In the genomic region with DNA sequence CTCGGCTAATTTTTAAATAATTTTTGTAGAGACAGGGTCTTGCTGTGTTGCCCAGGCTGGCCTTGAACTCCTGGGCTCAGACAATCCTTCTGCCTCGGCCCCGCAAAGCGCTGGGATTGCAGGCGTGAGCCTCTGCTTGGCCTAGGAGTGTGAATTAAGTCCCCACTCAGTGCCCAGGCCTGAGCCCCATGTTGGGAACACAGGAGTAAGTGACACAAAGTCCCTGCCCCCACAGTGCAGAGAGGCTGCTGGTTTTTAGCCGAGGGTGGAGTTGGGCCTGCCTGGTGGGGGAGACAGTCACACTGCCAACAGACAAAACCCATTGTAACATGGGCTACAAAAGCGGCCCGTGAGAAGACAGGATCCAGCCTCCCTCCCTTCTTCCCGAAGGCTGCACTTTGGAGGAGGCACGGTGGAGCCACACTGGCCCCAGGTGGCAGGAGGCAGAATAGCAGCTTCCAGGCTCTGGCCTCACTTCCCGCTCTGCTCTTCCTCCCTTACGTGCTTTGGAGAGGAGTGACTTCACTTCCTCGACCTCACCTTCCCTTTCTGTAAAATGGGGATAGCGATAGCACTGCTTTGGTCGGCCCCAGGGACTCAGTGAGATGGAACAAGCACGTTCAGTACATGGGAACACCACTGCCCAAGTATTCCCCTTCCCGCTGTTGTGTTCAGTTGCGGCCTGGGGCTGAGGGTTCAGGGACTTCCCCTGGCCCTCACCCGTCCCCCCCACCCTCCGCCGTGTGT, we compare ENCODE assay signal across 9 cellular contexts. TPM values are rescaled to one million over a fixed set of nuclear protein-coding genes. Genes with fewer than 3 reads are reported as not detected.
DNase-seq lines count a peak whose midpoint lies in the region; ATAC-seq, FAIRE-seq and TF ChIP-seq lines count a peak whose summit lies in the region.
"Had no signal": no experiment of that assay in that cellular context is flagged by ENCODE, and none has a peak within 500 bp of the region (broad histone marks: within the 10 kb centered on the region; RNA-seq: fewer than 3 reads in every experiment).

No MANE protein-coding gene starts in this region.

- H3K27me3 ChIP-seq in Karpas-422 (ENCODE audit: low read length) (no peaks in the 10 kb centered on the region), RWPE2 (ENCODE audit: insufficient read depth, poor library complexity, severe bottlenecking) (no peaks in the 10 kb centered on the region), neutrophil (no peaks in the 10 kb centered on the region), tibial artery (no peaks in the 10 kb centered on the region)

- CTCF ChIA-PET in activated naive CD4-positive, alpha-beta T cell treated with anti-CD3 and anti-CD28 coated beads for 36 hours (lab: Charles Lee), result interaction anchor here (0.7 to 2.6 kb wide), 4 partner anchors 10 to 270 kb away, joined by 3 to 13 read pairs (median 5); a partner anchor contains a TSS

- no peak overlapping the region for H2AFZ ChIP-seq in Karpas-422 (ENCODE audit: low read length)

- H3K4me2 ChIP-seq in Karpas-422 (ENCODE audit: low read depth, low read length, poor library complexity, severe bottlenecking), result no peak overlapping the region

- no peak overlapping the region for H3K4me3 ChIP-seq in Karpas-422 (ENCODE audit: low read length)
- H3K4me3 ChIP-seq in RWPE2 (ENCODE audit: severe bottlenecking), result no peak overlapping the region
- H3K4me3 ChIP-seq in neutrophil (ENCODE audit: low read depth in 1 of 2, low read length in 1 of 2), result no peak overlapping the region
- no peak overlapping the region for H3K4me3 ChIP-seq in tibial artery

- H3K27ac ChIP-seq in Karpas-422 (ENCODE audit: low read length) (no peak overlapping the region), RWPE2 (ENCODE audit: poor library complexity, severe bottlenecking) (no peak overlapping the region), neutrophil (no peak overlapping the region), tibial artery (peak overlapping the region; percentile 6 to 54)

- H3K4me1 Mint-ChIP-seq in activated naive CD4-positive, alpha-beta T cell treated with anti-CD3 and anti-CD28 coated beads for 36 hours (ENCODE audit: low read depth), result peaks cover 2% of the 10 kb centered on the region
- H3K4me1 Mint-ChIP-seq: activated naive CD4-positive, alpha-beta T cell treated with anti-CD3 and anti-CD28 coated beads, Interleukin-2, amount 50 U/mL, for 24 hours had no signal

- peak; percentile 13 for FAIRE-seq in frontal cortex (lab: Jason Lieb, UNC)

- H3K9me3 Mint-ChIP-seq in activated naive CD4-positive, alpha-beta T cell treated with anti-CD3 and anti-CD28 coated beads for 36 hours, result no peaks in the 10 kb centered on the region
- H3K9me3 Mint-ChIP-seq: activated naive CD4-positive, alpha-beta T cell treated with anti-CD3 and anti-CD28 coated beads, Interleukin-2, amount 50 U/mL, for 24 hours had no signal

- no peaks in the 10 kb centered on the region for H3K36me3 ChIP-seq in Karpas-422 (ENCODE audit: insufficient read depth, low read length)
- peaks cover 25% of the 10 kb centered on the region for H3K36me3 ChIP-seq in RWPE2 (ENCODE audit: low read depth)
- peaks cover 91% of the 10 kb centered on the region for H3K36me3 ChIP-seq in neutrophil
- peaks cover 24 to 84% (median 73%) of the 10 kb centered on the region in 3 donors for H3K36me3 ChIP-seq in tibial artery

- H3K9me3 ChIP-seq in Karpas-422 (ENCODE audit: low read length) (no peaks in the 10 kb centered on the region), RWPE2 (ENCODE audit: severe bottlenecking) (no peaks in the 10 kb centered on the region), neutrophil (no peaks in the 10 kb centered on the region), tibial artery (no peaks in the 10 kb centered on the region)

- ATAC-seq in RWPE2 (ENCODE audit: low read depth) (peak; percentile 64), GM19023 (IDR thresholded peaks at IDR 0.05; ENCODE audit: unreplicated experiment) (no peak)

- no peak overlapping the region for H3K4me3 Mint-ChIP-seq in activated naive CD4-positive, alpha-beta T cell treated with anti-CD3 and anti-CD28 coated beads for 36 hours
- H3K4me3 Mint-ChIP-seq: activated naive CD4-positive, alpha-beta T cell treated with anti-CD3 and anti-CD28 coated beads, Interleukin-2, amount 50 U/mL, for 24 hours had no signal

- H3K79me2 ChIP-seq in Karpas-422 (ENCODE audit: low read length), result no peaks in the 10 kb centered on the region

- H3K27ac Mint-ChIP-seq in activated naive CD4-positive, alpha-beta T cell treated with anti-CD3 and anti-CD28 coated beads for 36 hours, result no peak overlapping the region
- H3K27ac Mint-ChIP-seq: activated naive CD4-positive, alpha-beta T cell treated with anti-CD3 and anti-CD28 coated beads, Interleukin-2, amount 50 U/mL, for 24 hours had no signal

- intact Hi-C loops in activated naive CD4-positive, alpha-beta T cell treated with anti-CD3 and anti-CD28 coated beads for 36 hours (cut with micrococcal nuclease), result loop anchor here (1.0 to 5.0 kb wide), 6 partner anchors 86 to 416 kb away; a partner anchor contains a TSS
- intact Hi-C loops in tibial artery (cut with DNase I; ENCODE audit: low total_unique reads), result loop anchor here (5.0 to 10.0 kb wide), 2 partner anchors 183 to 261 kb away; a partner anchor contains a TSS

- peaks cover 2% of the 10 kb centered on the region for H3K36me3 Mint-ChIP-seq in activated naive CD4-positive, alpha-beta T cell treated with anti-CD3 and anti-CD28 coated beads for 36 hours (ENCODE audit: low read depth)

- TF ChIP-seq CTCF in RWPE2 (IDR thresholded peaks at IDR 0.05; ENCODE audit: poor library complexity, severe bottlenecking) (peak; percentile 91), neutrophil (IDR thresholded peaks at IDR 0.05) (peak; percentile 76), tibial artery (IDR thresholded peaks at IDR 0.05) (peak; percentile 98 to 99)

- DNase-seq in DMS79 (lab: John Stamatoyannopoulos, UW) (peak; percentile 17), Karpas-422 (peak; percentile 89), RWPE2 (ENCODE audit: low spot score) (no peak), frontal cortex (ENCODE audit: low spot score in 2 of 2) (peak; percentile 91 to 92), tibial artery (peak; percentile 70 to 84)
- DNase-seq in activated naive CD4-positive, alpha-beta T cell treated with anti-CD3 and anti-CD28 coated beads for 36 hours, result peak; percentile 74

- no peaks in the 10 kb centered on the region for H3K27me3 Mint-ChIP-seq in activated naive CD4-positive, alpha-beta T cell treated with anti-CD3 and anti-CD28 coated beads for 36 hours (ENCODE audit: low read depth)
- H3K27me3 Mint-ChIP-seq: activated naive CD4-positive, alpha-beta T cell treated with anti-CD3 and anti-CD28 coated beads, Interleukin-2, amount 50 U/mL, for 24 hours had no signal

- H3K9ac ChIP-seq in Karpas-422 (ENCODE audit: low read length), result no peak overlapping the region

- H3K9me2 ChIP-seq in Karpas-422 (replicated peaks; ENCODE audit: insufficient read depth, low read length), result no peaks in the 10 kb centered on the region

- H4K20me1 ChIP-seq in Karpas-422 (ENCODE audit: insufficient read depth, low read depth, low read length), result no peaks in the 10 kb centered on the region

- H3K4me1 ChIP-seq in Karpas-422 (ENCODE audit: low read length), result no peaks in the 10 kb centered on the region
- no peaks in the 10 kb centered on the region for H3K4me1 ChIP-seq in RWPE2 (ENCODE audit: insufficient read depth, poor library complexity, severe bottlenecking)
- no peaks in the 10 kb centered on the region for H3K4me1 ChIP-seq in neutrophil (ENCODE audit: control insufficient read depth in 1 of 2, insufficient read depth in 1 of 2, low read depth in 1 of 2, low read length in 1 of 2)
- peaks cover 0 to 4% (median 2%) of the 10 kb centered on the region in 4 donors for H3K4me1 ChIP-seq in tibial artery

RNA-seq across cellular contexts. Expression of a gene that starts 15.2 kb away (rescaled TPM):
- total RNA-seq in Karpas-422 (2014; rRNA removed; shearing (Covaris generic); ENCODE audit: low replicate concordance), result not detected in 2 replicates
- total RNA-seq in activated naive CD4-positive, alpha-beta T cell treated with anti-CD3 and anti-CD28 coated beads for 36 hours, result under 1 TPM; 0.27 to 0.41 TPM
- 1.2 TPM for total RNA-seq in frontal cortex

RNA-seq across cellular contexts. Expression of a gene that starts 47.3 kb away (rescaled TPM):
- total RNA-seq in Karpas-422 (2014; rRNA removed; shearing (Covaris generic); ENCODE audit: low replicate concordance), result 145 and 293 TPM in 2 replicates
- total RNA-seq in activated naive CD4-positive, alpha-beta T cell treated with anti-CD3 and anti-CD28 coated beads for 36 hours, result 100 to 1,000 TPM; 274 to 300 TPM
- total RNA-seq in frontal cortex, result 88.0 TPM

Comparison
In these comparisons a context has a peak if more than half of its experiments do, and no peak if none do; other contexts are left out.
1. H3K27ac ChIP-seq: peak in tibial artery (2 of 2); none in Karpas-422 (single experiment), RWPE2 (single experiment) and neutrophil (single experiment).
2. Peak in every context shown above with its lines, with median percentiles within 50 percentile points of each other: CTCF ChIP-seq.